Comparison of ENCODE assay signal across 1 cellular context in genomic region chrX:102154900-102155805, GRCh38.
TF ChIP-seq lines count a peak whose summit lies in the region.

No MANE protein-coding gene starts in this region.

TF ChIP-seq in SK-N-SH, 30 proteins besides CTCF, POLR2A, EP300 and RAD21 (continued from another document):
- TF ChIP-seq PBX3 (IDR thresholded peaks at IDR 0.05) = no peak
TF ChIP-seq in SK-N-SH: peak in this region for 0.
